In the genomic region with DNA sequence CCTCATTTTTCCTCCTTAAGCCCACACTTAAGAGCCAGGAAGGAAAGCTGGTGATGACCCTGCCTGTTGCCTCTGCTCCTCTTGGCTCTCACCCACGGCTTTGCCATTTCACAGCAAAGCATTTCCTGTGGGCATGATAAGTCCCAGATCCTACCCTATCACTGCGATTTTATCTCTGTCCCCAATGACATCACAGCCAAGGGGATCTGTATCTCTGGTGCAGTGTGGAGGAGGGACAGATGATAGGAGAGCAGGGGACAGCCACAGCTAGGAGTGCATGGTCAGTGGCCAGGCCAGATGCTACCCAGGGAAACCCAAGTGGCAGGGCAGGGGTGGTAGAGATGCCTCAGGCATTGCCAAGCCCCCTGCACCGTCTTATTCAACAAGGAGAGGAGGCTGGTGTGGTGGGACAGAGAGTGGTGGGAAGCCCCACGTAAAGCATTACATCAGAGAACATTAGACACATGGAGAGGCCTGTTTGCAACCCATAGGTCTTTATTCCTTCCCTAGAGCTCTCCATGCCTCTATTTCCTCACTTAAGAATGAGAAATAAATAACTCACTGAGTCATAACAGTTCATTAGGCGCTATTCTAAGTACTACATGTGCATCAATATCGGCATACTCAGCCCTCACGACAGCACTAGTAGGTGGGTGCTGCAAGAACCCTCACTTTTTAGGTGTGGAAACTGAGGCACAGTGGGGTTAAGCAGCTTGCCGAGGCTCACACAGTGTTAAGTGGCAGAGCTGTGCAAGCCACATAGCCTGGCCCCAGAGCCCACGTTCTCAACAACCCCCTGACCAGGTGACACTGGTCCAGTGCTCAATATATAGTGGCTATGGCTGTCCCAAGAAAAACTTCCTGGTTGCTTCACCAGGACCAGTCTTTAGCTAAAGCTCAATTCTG, we compare ENCODE assay signal across 10 cellular contexts. TPM values are rescaled to one million over a fixed set of nuclear protein-coding genes. Genes with fewer than 3 reads are reported as not detected.
DNase-seq lines count a peak whose midpoint lies in the region; ATAC-seq and TF ChIP-seq lines count a peak whose summit lies in the region.
"Had no signal": no experiment of that assay in that cellular context is flagged by ENCODE, and none has a peak within 500 bp of the region (broad histone marks: within the 10 kb centered on the region; RNA-seq: fewer than 3 reads in every experiment).

No MANE protein-coding gene starts in this region.

- H2AFZ ChIP-seq in KMS-11 (ENCODE audit: low read depth) (no peak overlapping the region), osteoblast (ENCODE audit: low read length) (no peak overlapping the region)

- peaks cover 26% of the 10 kb centered on the region for H3K4me1 ChIP-seq in KMS-11 (ENCODE audit: low read depth, poor library complexity, severe bottlenecking)
- peaks cover 24% of the 10 kb centered on the region for H3K4me1 ChIP-seq in osteoblast (ENCODE audit: insufficient read depth, low read length)
- H3K4me1 ChIP-seq in testis, result peaks cover 10% of the 10 kb centered on the region

- H3K27ac ChIP-seq in KMS-11, result no peak overlapping the region
- H3K27ac ChIP-seq in osteoblast (ENCODE audit: low read depth, low read length), result no peak overlapping the region
- H3K27ac ChIP-seq in testis, result no peak overlapping the region

- no peak overlapping the region for H3K9ac ChIP-seq in KMS-11

- H3K27me3 ChIP-seq in KMS-11 (ENCODE audit: insufficient read depth, low read depth) (no peaks in the 10 kb centered on the region), osteoblast (ENCODE audit: insufficient read depth, low read length) (no peaks in the 10 kb centered on the region), testis (no peaks in the 10 kb centered on the region)

- DNase-seq in EH (ENCODE audit: low read depth) (peak; percentile 82), cardiac fibroblast (ENCODE audit: low read depth in 2 of 2) (peak; percentile 25 to 33), osteoblast (ENCODE audit: insufficient read length, low spot score, missing footprints) (peak; percentile 85), testis (no peak), cerebellar nuclear complex (lab: John Stamatoyannopoulos, UW) (no peak), ACHN (no peak)
- DNase-seq: activated CD8-positive, alpha-beta memory T cell treated with anti-CD3 and anti-CD28 coated beads, Interleukin-2, amount 50 U/mL, for 48 hours had no signal

- H4K20me1 ChIP-seq in KMS-11 (ENCODE audit: insufficient read depth) (no peaks in the 10 kb centered on the region), osteoblast (ENCODE audit: insufficient read depth, low read length) (peaks cover 22% of the 10 kb centered on the region)

- intact Hi-C loops in testis (cut with DNase I; ENCODE audit: low total_unique reads), result no loop called here

- H3K36me3 ChIP-seq in KMS-11 (ENCODE audit: insufficient read depth), result no peaks in the 10 kb centered on the region
- no peaks in the 10 kb centered on the region for H3K36me3 ChIP-seq in osteoblast (ENCODE audit: insufficient read depth, low read length)
- H3K36me3 ChIP-seq in testis (ENCODE audit: low read depth, missing control alignments), result no peaks in the 10 kb centered on the region

- WGBS in testis, 2 donors, result 77 to 82% methylated on average over 8 to 9 of the region's 9 CpGs

- peak overlapping the region; percentile 86; the same call in 1 of the 2 replicates for H3K4me2 ChIP-seq in KMS-11
- H3K4me2 ChIP-seq in osteoblast (ENCODE audit: insufficient read depth, low read length), result no peak overlapping the region

- no peak for ATAC-seq in HG02623 (IDR thresholded peaks at IDR 0.05; ENCODE audit: unreplicated experiment)

- H3K4me3 ChIP-seq in KMS-11 (IDR thresholded peaks at IDR 0.05; ENCODE audit: insufficient read depth, low read depth, low read length) (no peak overlapping the region), cardiac fibroblast (replicated peaks in 1 of 2; ENCODE audit: low read depth in 2 of 2, low read length in 2 of 2) (no peak overlapping the region), osteoblast (ENCODE audit: insufficient read depth, low read length) (no peak overlapping the region), testis (no peak overlapping the region)

- TF ChIP-seq CTCF in KMS-11 (conservative IDR thresholded peaks at IDR 0.05; ENCODE audit: low read depth, low read length), result no peak
- no peak for TF ChIP-seq CTCF in cardiac fibroblast (IDR thresholded peaks at IDR 0.05; ENCODE audit: low read depth, low read length)
- TF ChIP-seq CTCF in osteoblast (IDR thresholded peaks at IDR 0.05; ENCODE audit: extremely low read depth, low read depth, low read length), result no peak
- TF ChIP-seq CTCF in testis (IDR thresholded peaks at IDR 0.05), result no peak

- in situ Hi-C loops in ACHN (cut with HindIII; ENCODE audit: low pct_ligation_motif_present, low pct_unique_long_range_greater_than_20kb, low sequenced_read_pairs), result no loop called here

- H3K79me2 ChIP-seq in KMS-11 (ENCODE audit: insufficient read depth, low read depth), result peaks cover 18% of the 10 kb centered on the region; the same call in 1 of the 2 replicates
- peaks cover 46% of the 10 kb centered on the region for H3K79me2 ChIP-seq in osteoblast (ENCODE audit: insufficient read depth, low read length)

- no peak for TF ChIP-seq POLR2A in testis (IDR thresholded peaks at IDR 0.05)

- H3K9me3 ChIP-seq in osteoblast (ENCODE audit: low read depth, low read length) (no peaks in the 10 kb centered on the region), testis (no peaks in the 10 kb centered on the region)

RNA-seq across cellular contexts. Expression of gene TFEB, which starts 4.6 kb away (rescaled TPM):
- 5.1 and 5.6 TPM in 2 replicates for total RNA-seq in osteoblast
- 1 to 10 TPM; 4.5 to 5.2 TPM for total RNA-seq in testis
- polyA plus RNA-seq in testis (ENCODE audit: insufficient read depth, low read depth, low replicate concordance), result 6.3 TPM

RNA-seq across cellular contexts. Expression of gene PGC, which starts 16.4 kb away (rescaled TPM):
- total RNA-seq in osteoblast, result not detected in 2 replicates
- total RNA-seq in testis, result 1 to 10 TPM in 1 of 2 donors, not detected in 1; 1.3 TPM
- polyA plus RNA-seq in testis (ENCODE audit: insufficient read depth, low read depth, low replicate concordance), result 0.42 TPM
- total RNA-seq: dermis microvascular lymphatic vessel endothelial cell had no signal

RNA-seq across cellular contexts. Expression of gene FRS3, which starts 48.9 kb away (rescaled TPM):
- 1.5 and 1.8 TPM in 2 replicates for total RNA-seq in osteoblast
- total RNA-seq in testis, result 10 to 100 TPM; 33.4 to 34.1 TPM
- polyA plus RNA-seq in testis (ENCODE audit: insufficient read depth, low read depth, low replicate concordance), result 39.3 TPM

RNA-seq across cellular contexts. Expression of gene PRICKLE4, which starts 49.8 kb away (rescaled TPM):
- 0.59 TPM in 1 of 2 replicates, not detected in the other for total RNA-seq in osteoblast
- total RNA-seq in testis, result 10 to 100 TPM in 1 of 2 donors, 1 to 10 TPM in 1; 1.9 to 10.6 TPM
- not detected for polyA plus RNA-seq in testis (ENCODE audit: insufficient read depth, low read depth, low replicate concordance)

RNA-seq across cellular contexts. Expression of gene TOMM6, which starts 56.7 kb away (rescaled TPM):
- total RNA-seq in osteoblast (37.4 and 54.6 TPM in 2 replicates), testis (100 to 1,000 TPM; 168 to 172 TPM)
- polyA plus RNA-seq in testis (ENCODE audit: insufficient read depth, low read depth, low replicate concordance), result 233 TPM

Comparison
In these comparisons a context has a peak if more than half of its experiments do, and no peak if none do; other contexts are left out.
1. DNase-seq: peak in EH (single experiment), cardiac fibroblast (2 of 2) and osteoblast (single experiment); none in testis (single experiment), cerebellar nuclear complex (0 of 2) and ACHN (single experiment).
2. RNA of gene FRS3, which starts 48.9 kb away (total RNA-seq): 33.4 to 34.1 TPM in testis; 1.5 to 1.8 TPM in osteoblast; every median in the first group is over 10 times any median in the second.